In the genomic region with DNA sequence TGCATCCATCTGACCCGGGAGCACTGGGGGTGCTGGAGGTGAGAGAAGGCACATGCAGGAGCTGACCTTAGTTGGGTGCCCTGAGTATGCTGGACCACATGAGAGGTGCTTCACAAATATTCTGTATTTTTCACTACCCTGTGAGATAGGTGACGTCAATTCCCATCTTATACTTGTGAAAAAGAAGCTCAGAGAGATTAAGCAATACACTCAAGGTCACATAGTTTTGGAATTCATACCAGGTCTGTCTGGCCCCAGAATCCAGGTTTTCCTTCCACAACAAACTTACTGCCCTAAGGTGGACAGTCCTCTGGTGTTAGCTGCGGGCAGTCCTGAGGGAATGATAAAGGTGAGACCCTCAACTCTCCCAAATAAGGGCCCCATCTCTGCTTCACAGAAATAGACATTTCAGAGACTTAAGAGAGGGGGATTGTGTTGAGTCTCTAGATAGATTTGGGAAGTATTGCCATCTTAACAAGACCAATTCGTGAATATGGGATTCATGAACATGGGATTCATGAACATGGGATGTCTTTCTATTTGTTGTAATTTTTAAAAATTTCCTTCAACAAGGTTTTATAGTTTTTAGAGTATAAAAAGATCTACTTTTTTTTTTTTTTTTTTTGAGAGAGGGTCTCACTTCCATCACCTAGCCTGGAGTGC, we compare ENCODE assay signal across 14 cellular contexts.
DNase-seq lines count a peak whose midpoint lies in the region; ATAC-seq, FAIRE-seq and TF ChIP-seq lines count a peak whose summit lies in the region.
"Had no signal": no experiment of that assay in that cellular context is flagged by ENCODE, and none has a peak within 500 bp of the region (broad histone marks: within the 10 kb centered on the region; RNA-seq: fewer than 3 reads in every experiment).

No MANE protein-coding gene starts in this region.

- POLR2A ChIA-PET in HEK293 (lab: Yijun Ruan, JAX) (interaction anchor here (0.6 to 0.9 kb wide), 3 partner anchors 13 to 62 kb away, joined by 3 read pairs; no protein-coding TSS in a partner anchor), RWPE1 (lab: Yijun Ruan, JAX; ENCODE audit: low non-redundant PET) (no interaction called here), H1 (lab: Charles Lee; ENCODE audit: partially characterized antibody) (interaction anchor here (0.7 kb wide), 1 partner anchor 14 kb away, joined by 3 read pairs; no protein-coding TSS in a partner anchor)

- TF ChIP-seq RAD21 in H1 (IDR thresholded peaks at IDR 0.05 in 1 of 2, conservative IDR thresholded peaks at IDR 0.05 in 1 of 2; ENCODE audit: low read depth in 2 of 2, low read length in 2 of 2) = no peak

- no peak overlapping the region for H3K56ac ChIP-seq in H1 (replicated peaks; ENCODE audit: insufficient read length, low read depth, low read length)

- H3K79me2 ChIP-seq in H1 (ENCODE audit: control insufficient read depth in 1 of 2, insufficient read depth in 2 of 2, low read length in 2 of 2) (no peaks in the 10 kb centered on the region), smooth muscle cell (ENCODE audit: low read depth) (peaks cover 6% of the 10 kb centered on the region)

- no peak overlapping the region for H2BK12ac ChIP-seq in H1 (ENCODE audit: low read depth, low read length)

- H3K27me3 ChIP-seq in H1 (replicated peaks in 1 of 4; ENCODE audit: control insufficient read depth in 3 of 4, extremely low read depth in 1 of 4, insufficient read depth in 3 of 4, low read length in 3 of 4) = no peaks in the 10 kb centered on the region; a peak in 1 of 7 replicates
- no peaks in the 10 kb centered on the region for H3K27me3 ChIP-seq in smooth muscle cell (ENCODE audit: low read depth)

- H3K4me3 ChIP-seq in HEK293 (ENCODE audit: low read depth, low read length) (no peak overlapping the region), H1 (ENCODE audit: extremely low read depth in 1 of 4, insufficient read depth in 2 of 4, low read depth in 3 of 4, low read length in 4 of 4) (no peak overlapping the region), smooth muscle cell (no peak overlapping the region)

- CTCF ChIA-PET in HEK293 (lab: Yijun Ruan, JAX) (no interaction called here), RWPE1 (lab: Yijun Ruan, JAX) (no interaction called here), H1 (lab: Charles Lee; ENCODE audit: partially characterized antibody) (interaction anchor here (1.1 to 2.0 kb wide), 5 partner anchors 28 to 117 kb away, joined by 3 to 8 read pairs (median 4); no protein-coding TSS in a partner anchor)

- H4K20me1 ChIP-seq in H1 (replicated peaks in 1 of 2; ENCODE audit: control insufficient read depth in 1 of 2, insufficient read depth in 2 of 2, low read length in 2 of 2) = peaks cover 0 to 4% of the 10 kb centered on the region in 2 experiments
- no peaks in the 10 kb centered on the region for H4K20me1 ChIP-seq in smooth muscle cell (ENCODE audit: low read depth)

- ATAC-seq in GM21717 (IDR thresholded peaks at IDR 0.05; ENCODE audit: unreplicated experiment) = no peak
- ATAC-seq in left lobe of liver = no peak
- ATAC-seq: HCT116 had no signal

- no peak overlapping the region for H2AK5ac ChIP-seq in H1 (ENCODE audit: low read depth, low read length)

- TF ChIP-seq EP300 in H1 (IDR thresholded peaks at IDR 0.05; ENCODE audit: borderline replicate concordance in 1 of 2, low read depth in 2 of 2, low read length in 2 of 2) = no peak

- H3F3A ChIP-seq in smooth muscle cell (ENCODE audit: low read depth) = no peaks in the 10 kb centered on the region

- H4K8ac ChIP-seq in H1 (ENCODE audit: extremely low read depth, insufficient read depth, low read length) = 0 out of 2 replicates have a peak overlapping the region, but pooled peaks have one; percentile 3

- H3K4me2 ChIP-seq in H1 (ENCODE audit: insufficient read depth in 1 of 2, low read depth in 2 of 2, low read length in 2 of 2) = no peak overlapping the region
- no peak overlapping the region for H3K4me2 ChIP-seq in smooth muscle cell

- peaks cover 4% of the 10 kb centered on the region; the same call in 1 of the 2 replicates for H3K79me1 ChIP-seq in H1 (ENCODE audit: low read depth, low read length)

- H3K23ac ChIP-seq in H1 (ENCODE audit: insufficient read length) = no peak overlapping the region

- H3K4ac ChIP-seq in H1 (replicated peaks; ENCODE audit: insufficient read length, low read depth, low read length) = no peak overlapping the region

- no peak overlapping the region for H3K14ac ChIP-seq in H1 (ENCODE audit: insufficient read length)

- WGBS in H1 (ENCODE audit: extremely low coverage in 1 of 2, insufficient coverage in 1 of 2, insufficient read length in 1 of 2, insufficient replicate concordance in 2 of 2, low coverage in 1 of 2, low lambda C conversion rate in 2 of 2, missing lambda C conversion rate in 1 of 2), 2 experiments = 97% methylated on average over 4 of the region's 4 CpGs; no CpG with 5 or more reads in 1 of the 2 experiments
- 85% methylated on average over 4 of the region's 4 CpGs for WGBS in smooth muscle cell (ENCODE audit: low lambda C conversion rate)

- no peak overlapping the region for H2BK15ac ChIP-seq in H1 (ENCODE audit: low read length)

- FAIRE-seq in H1 (lab: Jason Lieb, UNC) = no peak
- FAIRE-seq: GM12892, GM19239 had no signal

- DNase-seq in RWPE1 (ENCODE audit: low spot score) (no peak), H1 (ENCODE audit: low read depth in 1 of 2, low spot score in 2 of 2) (no peak), smooth muscle cell (lab: John Stamatoyannopoulos, UW; ENCODE audit: unreplicated experiment) (no peak), left lobe of liver (ENCODE audit: low spot score) (no peak), anterior cingulate cortex (lab: John Stamatoyannopoulos, UW) (no peak)
- DNase-seq: Caco-2; CD8-positive, alpha-beta memory T cell; GDM1; IMR-90 had no signal

- H3K18ac ChIP-seq in H1 (ENCODE audit: extremely low read depth, low read length) = no peak overlapping the region

- H3K4me1 ChIP-seq in HEK293 (ENCODE audit: control insufficient read depth, insufficient read depth, low read length) (peaks cover 9% of the 10 kb centered on the region), H1 (replicated peaks in 1 of 4; ENCODE audit: control insufficient read depth in 3 of 4, insufficient read depth in 4 of 4, low read length in 3 of 4) (peaks cover 0 to 11% (median 8%) of the 10 kb centered on the region in 4 experiments; a peak in 6 of 7 replicates), smooth muscle cell (ENCODE audit: low read depth) (peaks cover 8% of the 10 kb centered on the region)

- H2BK5ac ChIP-seq in H1 (ENCODE audit: low read depth, low read length) = peak overlapping the region; percentile 52; the same call in 1 of the 2 replicates

- H3K27ac ChIP-seq in HEK293 (ENCODE audit: extremely low read depth, low read depth, low read length) = no peak overlapping the region
- peak overlapping the region; percentile 19; the same call in 1 of the 2 replicates for H3K27ac ChIP-seq in RWPE1
- no peak overlapping the region for H3K27ac ChIP-seq in H1 (ENCODE audit: low read depth, low read length)
- peak overlapping the region; percentile 22 for H3K27ac ChIP-seq in smooth muscle cell (ENCODE audit: low read depth)

- no peak for TF ChIP-seq POLR2A in H1 (IDR thresholded peaks at IDR 0.05; ENCODE audit: control extremely low read depth in 1 of 2, low read depth in 2 of 2, low read length in 2 of 2)

- peaks cover 4% of the 10 kb centered on the region for H3K23me2 ChIP-seq in H1 (ENCODE audit: low read depth, low read length)

- TF ChIP-seq CTCF in HEK293 (tag by site-specific recombination; IDR thresholded peaks at IDR 0.05) = no peak
- TF ChIP-seq CTCF in RWPE1 (conservative IDR thresholded peaks at IDR 0.05; ENCODE audit: low read depth) = no peak
- TF ChIP-seq CTCF in H1 (IDR thresholded peaks at IDR 0.05; ENCODE audit: control extremely low read depth in 1 of 3, insufficient read depth in 1 of 3, low read depth in 1 of 3, low read length in 3 of 3) = no peak
- TF ChIP-seq CTCF in smooth muscle cell (IDR thresholded peaks at IDR 0.05; ENCODE audit: borderline replicate concordance, insufficient read depth, poor library complexity, severe bottlenecking) = no peak

- no peak overlapping the region for H2BK20ac ChIP-seq in H1 (ENCODE audit: low read length)

- no peaks in the 10 kb centered on the region for H3K9me3 ChIP-seq in HEK293 (ENCODE audit: control insufficient read depth, insufficient read depth, low read depth, low read length)
- no peaks in the 10 kb centered on the region for H3K9me3 ChIP-seq in H1 (ENCODE audit: insufficient read depth in 2 of 2, low read depth in 1 of 2, low read length in 1 of 2)
- no peaks in the 10 kb centered on the region for H3K9me3 ChIP-seq in smooth muscle cell (replicated peaks; ENCODE audit: low read depth)
- H3K9me3 ChIP-seq: Caco-2 had no signal

- no peak overlapping the region for H4K5ac ChIP-seq in H1 (ENCODE audit: insufficient read length, low read depth, low read length)

- H2AFZ ChIP-seq in H1 (ENCODE audit: low read length) = no peak overlapping the region
- no peak overlapping the region for H2AFZ ChIP-seq in smooth muscle cell (ENCODE audit: low read depth)

- no peak overlapping the region for H3K9ac ChIP-seq in H1 (replicated peaks in 1 of 4; ENCODE audit: extremely low read depth in 1 of 4, low read depth in 3 of 4, low read length in 3 of 4)
- H3K9ac ChIP-seq in smooth muscle cell (ENCODE audit: low read depth) = peak overlapping the region; percentile 32

- no peak overlapping the region for H4K91ac ChIP-seq in H1 (replicated peaks; ENCODE audit: insufficient read length, low read length)

- no peaks in the 10 kb centered on the region for H3K36me3 ChIP-seq in HEK293 (ENCODE audit: control insufficient read depth in 2 of 2, insufficient read depth in 1 of 2, low read length in 2 of 2)
- no peaks in the 10 kb centered on the region; a peak in 1 of 8 replicates for H3K36me3 ChIP-seq in H1 (ENCODE audit: control insufficient read depth in 2 of 4, insufficient read depth in 4 of 4, low read length in 3 of 4)
- no peaks in the 10 kb centered on the region for H3K36me3 ChIP-seq in smooth muscle cell (ENCODE audit: low read depth)

- H2BK120ac ChIP-seq in H1 (replicated peaks; ENCODE audit: low read depth, low read length) = no peak overlapping the region

TF ChIP-seq in H1, 55 proteins besides CTCF, POLR2A, EP300 and RAD21 (continues in another document):
- TF ChIP-seq SUZ12 (IDR thresholded peaks at IDR 0.05; ENCODE audit: low read length) (no peak), TCF12 (IDR thresholded peaks at IDR 0.05; ENCODE audit: low read depth, low read length) (no peak), RFX5 (IDR thresholded peaks at IDR 0.05; ENCODE audit: borderline replicate concordance, low read depth, low read length) (no peak), CBX8 (IDR thresholded peaks at IDR 0.05; ENCODE audit: borderline replicate concordance, low read depth, low read length) (no peak), CHD1 (IDR thresholded peaks at IDR 0.05; ENCODE audit: low read depth, low read length) (no peak)
- TF ChIP-seq, protein P1, sequence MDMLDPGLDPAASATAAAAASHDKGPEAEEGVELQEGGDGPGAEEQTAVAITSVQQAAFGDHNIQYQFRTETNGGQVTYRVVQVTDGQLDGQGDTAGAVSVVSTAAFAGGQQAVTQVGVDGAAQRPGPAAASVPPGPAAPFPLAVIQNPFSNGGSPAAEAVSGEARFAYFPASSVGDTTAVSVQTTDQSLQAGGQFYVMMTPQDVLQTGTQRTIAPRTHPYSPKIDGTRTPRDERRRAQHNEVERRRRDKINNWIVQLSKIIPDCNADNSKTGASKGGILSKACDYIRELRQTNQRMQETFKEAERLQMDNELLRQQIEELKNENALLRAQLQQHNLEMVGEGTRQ (IDR thresholded peaks at IDR 0.05; ENCODE audit: low read length) = no peak

Comparison
In these comparisons a context has a peak if more than half of its experiments do, and no peak if none do; other contexts are left out.
1. H3K27ac ChIP-seq: peak in RWPE1 (single experiment) and smooth muscle cell (single experiment); none in HEK293 (single experiment) and H1 (single experiment).